28 cellular contexts compared by ENCODE assay signal in the genomic region with DNA sequence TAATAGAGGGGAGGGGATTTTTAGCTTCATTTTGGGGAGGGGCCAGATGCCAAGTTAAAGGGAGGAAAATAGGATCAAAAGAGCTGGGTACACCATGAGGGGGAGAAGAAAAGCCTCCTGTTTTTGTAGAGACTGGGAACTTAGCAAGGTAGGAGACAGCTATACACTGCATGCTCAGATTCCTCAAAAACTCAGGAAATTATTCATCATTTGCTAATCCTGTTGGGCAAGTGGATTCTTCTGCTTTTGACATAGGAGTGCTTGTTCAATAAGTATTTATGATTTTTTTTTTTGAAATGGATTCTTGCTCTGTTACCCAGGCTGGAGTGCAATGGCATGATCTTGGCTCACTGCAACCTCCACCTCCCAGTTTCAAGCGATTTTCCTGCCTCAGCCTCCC.
DNase-seq lines count a peak whose midpoint lies in the region; ATAC-seq and TF ChIP-seq lines count a peak whose summit lies in the region.
"Had no signal": no experiment of that assay in that cellular context is flagged by ENCODE, and none has a peak within 500 bp of the region (broad histone marks: within the 10 kb centered on the region; RNA-seq: fewer than 3 reads in every experiment).

No MANE protein-coding gene starts in this region.

- H3K27ac Mint-ChIP-seq in neural crest cell (ENCODE audit: unreplicated experiment) = peak overlapping the region; percentile 24
- no peak overlapping the region for H3K27ac Mint-ChIP-seq in CD8-positive, alpha-beta memory T cell
- H3K27ac Mint-ChIP-seq: activated CD4-positive, alpha-beta T cell treated with anti-CD3 and anti-CD28 coated beads for 36 hours; activated CD8-positive, alpha-beta T cell treated with anti-CD3 and anti-CD28 coated beads for 36 hours; activated naive CD4-positive, alpha-beta T cell treated with anti-CD3 and anti-CD28 coated beads, Interleukin-2, amount 10 ng/mL, durations not matched to agents 7 days and 5 days; brain; progenitor cell of endocrine pancreas had no signal

- no peaks in the 10 kb centered on the region for H3K9me3 ChIP-seq in CD8-positive, alpha-beta memory T cell (ENCODE audit: low read length)
- H3K9me3 ChIP-seq: BLaER1 treated with 17β-estradiol and CSF1 and Interleukin-3, amounts not matched to agents 10 nM and 100 nM; right lobe of liver had no signal

- H3K9me3 Mint-ChIP-seq in neural crest cell = no peaks in the 10 kb centered on the region
- H3K9me3 Mint-ChIP-seq in CD8-positive, alpha-beta memory T cell = no peaks in the 10 kb centered on the region
- H3K9me3 Mint-ChIP-seq: activated CD8-positive, alpha-beta T cell treated with anti-CD3 and anti-CD28 coated beads for 36 hours; activated naive CD4-positive, alpha-beta T cell treated with anti-CD3 and anti-CD28 coated beads, Interleukin-2, amount 10 ng/mL, durations not matched to agents 7 days and 5 days had no signal

- POLR2A ChIA-PET in CD8-positive, alpha-beta memory T cell (lab: Charles Lee) = no interaction called here

- no peak overlapping the region for H3K4me3 Mint-ChIP-seq in neural crest cell
- no peak overlapping the region for H3K4me3 Mint-ChIP-seq in CD8-positive, alpha-beta memory T cell
- H3K4me3 Mint-ChIP-seq: activated CD4-positive, alpha-beta T cell treated with anti-CD3 and anti-CD28 coated beads for 36 hours; activated CD8-positive, alpha-beta T cell treated with anti-CD3 and anti-CD28 coated beads for 36 hours; activated naive CD4-positive, alpha-beta T cell treated with anti-CD3 and anti-CD28 coated beads, Interleukin-2, amount 10 ng/mL, durations not matched to agents 7 days and 5 days; brain had no signal

- CTCF ChIA-PET in CD8-positive, alpha-beta memory T cell (lab: Charles Lee) = interaction anchor here (0.9 to 1.8 kb wide), 3 partner anchors 25 to 197 kb away, joined by 3 to 4 read pairs (median 4); no protein-coding TSS in a partner anchor

- peak; percentile 52 to 53 for DNase-seq in AML-193 (lab: John Stamatoyannopoulos, UW)
- DNase-seq in NB4 (ENCODE audit: low read depth) = peak; percentile 28
- peak; percentile 16 for DNase-seq in choroid plexus epithelial cell (ENCODE audit: low read depth)
- DNase-seq in neural crest cell (ENCODE audit: low read depth, low spot score) = no peak
- DNase-seq in COLO668 (lab: John Stamatoyannopoulos, UW; ENCODE audit: unreplicated experiment) = no peak
- no peak for DNase-seq in GDM1 (lab: John Stamatoyannopoulos, UW)
- DNase-seq in CD8-positive, alpha-beta memory T cell = no peak
- DNase-seq: ACHN; activated CD4-positive, alpha-beta T cell treated with anti-CD3 and anti-CD28 coated beads for 36 hours; activated CD8-positive, alpha-beta T cell treated with anti-CD3 and anti-CD28 coated beads for 36 hours; activated naive CD4-positive, alpha-beta T cell treated with anti-CD3 and anti-CD28 coated beads, Interleukin-2, amount 10 ng/mL, durations not matched to agents 7 days and 5 days; amniotic stem cell; cerebellar nuclear complex; DMS79 treated with DMSO at 0.1 percent for 48 hours; dorsolateral prefrontal cortex; NCI-H1417; NCI-H2081; NCI-H69; right lobe of liver; stimulated activated CD4-positive, alpha-beta T cell treated with anti-CD3 and anti-CD28 coated beads, Interleukin-12 subunit alpha, Interleukin-12 subunit beta, amount 100 ng/mL, for 4 hours; stimulated activated CD4-positive, alpha-beta T cell treated with anti-CD3 and anti-CD28 coated beads, Interleukin-2, amount 100 ng/mL, for 48 hours; SW 1271 had no signal

- H3K4me3 ChIP-seq in NB4 (ENCODE audit: low read depth, low read length) = no peak overlapping the region
- H3K4me3 ChIP-seq in choroid plexus epithelial cell (ENCODE audit: low read depth, low read length) = no peak overlapping the region
- H3K4me3 ChIP-seq in CD8-positive, alpha-beta memory T cell (ENCODE audit: low read length) = no peak overlapping the region
- H3K4me3 ChIP-seq: BLaER1 treated with 17β-estradiol and CSF1 and Interleukin-3, amounts not matched to agents 10 nM and 100 nM; dorsolateral prefrontal cortex; K562; right lobe of liver; tibial nerve had no signal

- no peak for ATAC-seq in HG03469 (IDR thresholded peaks at IDR 0.05; ENCODE audit: unreplicated experiment)
- ATAC-seq: activated CD4-positive, alpha-beta T cell treated with anti-CD3 and anti-CD28 coated beads for 36 hours; activated CD8-positive, alpha-beta T cell treated with anti-CD3 and anti-CD28 coated beads for 36 hours; K562; right lobe of liver had no signal

- no peaks in the 10 kb centered on the region for H3K36me3 ChIP-seq in CD8-positive, alpha-beta memory T cell (ENCODE audit: insufficient read depth, low read length)
- H3K36me3 ChIP-seq: BLaER1 treated with 17β-estradiol and CSF1 and Interleukin-3, amounts not matched to agents 10 nM and 100 nM; right lobe of liver; tibial nerve had no signal

- no peaks in the 10 kb centered on the region for H3K36me3 Mint-ChIP-seq in neural crest cell (ENCODE audit: low read depth)
- H3K36me3 Mint-ChIP-seq in CD8-positive, alpha-beta memory T cell = no peaks in the 10 kb centered on the region
- H3K36me3 Mint-ChIP-seq: activated naive CD4-positive, alpha-beta T cell treated with anti-CD3 and anti-CD28 coated beads, Interleukin-2, amount 10 ng/mL, durations not matched to agents 7 days and 5 days; brain had no signal

- TF ChIP-seq CTCF in NB4 (IDR thresholded peaks at IDR 0.05; ENCODE audit: low read depth, low read length) = no peak
- TF ChIP-seq CTCF in choroid plexus epithelial cell (conservative IDR thresholded peaks at IDR 0.05; ENCODE audit: low read depth, low read length) = no peak
- TF ChIP-seq CTCF in neural crest cell (conservative IDR thresholded peaks at IDR 0.05) = no peak

- TF ChIP-seq POLR2A in NB4 (IDR thresholded peaks at IDR 0.05; ENCODE audit: extremely low read depth, insufficient read length) = no peak

- no peaks in the 10 kb centered on the region for H3K27me3 ChIP-seq in CD8-positive, alpha-beta memory T cell (ENCODE audit: insufficient read depth, low read length, poor library complexity, severe bottlenecking)
- H3K27me3 ChIP-seq: BLaER1 treated with 17β-estradiol and CSF1 and Interleukin-3, amounts not matched to agents 10 nM and 100 nM; dorsolateral prefrontal cortex; right lobe of liver; tibial nerve had no signal

- H3K4me1 Mint-ChIP-seq in neural crest cell = peaks cover 28% of the 10 kb centered on the region
- H3K4me1 Mint-ChIP-seq in CD8-positive, alpha-beta memory T cell = no peaks in the 10 kb centered on the region

- no peaks in the 10 kb centered on the region for H3K4me1 ChIP-seq in CD8-positive, alpha-beta memory T cell (ENCODE audit: insufficient read depth, low read length)

- no peaks in the 10 kb centered on the region for H3K27me3 Mint-ChIP-seq in neural crest cell (ENCODE audit: low read depth)
- H3K27me3 Mint-ChIP-seq in CD8-positive, alpha-beta memory T cell = no peaks in the 10 kb centered on the region
- H3K27me3 Mint-ChIP-seq: activated CD4-positive, alpha-beta T cell treated with anti-CD3 and anti-CD28 coated beads for 36 hours; activated CD8-positive, alpha-beta T cell treated with anti-CD3 and anti-CD28 coated beads for 36 hours; progenitor cell of endocrine pancreas had no signal

- no peak overlapping the region for H3K27ac ChIP-seq in CD8-positive, alpha-beta memory T cell (ENCODE audit: low read depth, low read length)
- H3K27ac ChIP-seq: dorsolateral prefrontal cortex, right lobe of liver had no signal

Comparison
In these comparisons a context has a peak if more than half of its experiments do, and no peak if none do; other contexts are left out.
1. DNase-seq: peak in AML-193 (2 of 2), NB4 (single experiment) and choroid plexus epithelial cell (single experiment); none in neural crest cell (single experiment), COLO668 (single experiment), GDM1 (single experiment) and CD8-positive, alpha-beta memory T cell (0 of 5).